In the genomic region with DNA sequence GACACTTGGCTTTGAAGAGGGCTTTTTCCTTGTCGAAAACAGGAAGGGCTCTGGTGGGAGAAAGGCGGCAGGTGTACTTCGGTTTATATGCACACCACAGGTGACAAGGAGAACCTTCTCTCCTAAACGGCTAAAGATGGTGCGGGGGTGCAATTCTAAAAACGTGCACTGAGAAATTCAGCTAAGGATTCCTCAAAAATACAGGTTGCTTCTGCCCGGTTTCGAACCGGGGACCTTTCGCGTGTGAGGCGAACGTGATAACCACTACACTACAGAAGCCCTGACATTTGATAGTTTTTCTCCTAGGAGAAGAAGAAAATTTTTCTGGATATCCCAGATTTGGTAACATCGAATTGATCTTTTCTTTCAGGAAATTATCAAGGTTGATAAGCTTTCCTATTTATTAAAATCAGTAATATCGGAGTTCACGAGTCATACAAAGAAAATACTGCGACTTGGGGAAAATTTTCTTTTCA, we compare ENCODE assay signal across 9 cellular contexts. TPM values are rescaled to one million over a fixed set of nuclear protein-coding genes. Genes with fewer than 3 reads are reported as not detected.
DNase-seq lines count a peak whose midpoint lies in the region; ATAC-seq and TF ChIP-seq lines count a peak whose summit lies in the region.
"Had no signal": no experiment of that assay in that cellular context is flagged by ENCODE, and none has a peak within 500 bp of the region (broad histone marks: within the 10 kb centered on the region; RNA-seq: fewer than 3 reads in every experiment).

No MANE protein-coding gene starts in this region.

- CTCF ChIA-PET in BJ (lab: Yijun Ruan, JAX) = interaction anchor here (0.6 to 1.6 kb wide), 2 partner anchors 33 to 79 kb away, joined by 3 read pairs; no protein-coding TSS in a partner anchor

- peaks cover 14% of the 10 kb centered on the region for H3K27me3 ChIP-seq in BJ (ENCODE audit: control insufficient read depth, insufficient read depth, low read length)

- DNase-seq in BJ (ENCODE audit: low read depth) (no peak), HK-2 (ENCODE audit: unreplicated experiment) (peak; percentile 76), SK-MEL-5 (ENCODE audit: low read depth, low spot score) (peak; percentile 79), epithelial cell of esophagus (ENCODE audit: low read depth) (peak; percentile 63)
- peak; percentile 15 to 28 for DNase-seq in stimulated activated CD4-positive, alpha-beta T cell treated with anti-CD3 and anti-CD28 coated beads, Interleukin-15, amount 100 ng/mL, for 48 hours (ENCODE audit: low read depth in 2 of 2)

- no peaks in the 10 kb centered on the region for H3K36me3 ChIP-seq in BJ (ENCODE audit: control insufficient read depth, insufficient read depth, low read length)
- H3K36me3 ChIP-seq: neutrophil had no signal

- TF ChIP-seq CTCF in BJ (IDR thresholded peaks at IDR 0.05; ENCODE audit: insufficient read depth, low read depth, low read length) (no peak), epithelial cell of esophagus (IDR thresholded peaks at IDR 0.05; ENCODE audit: insufficient read depth, low read depth, low read length, missing control alignments) (no peak)

- peak overlapping the region; percentile 33 for H3K4me3 ChIP-seq in BJ (ENCODE audit: low read depth, low read length)
- H3K4me3 ChIP-seq in epithelial cell of esophagus (ENCODE audit: low read length) = peak overlapping the region; percentile 63

- in situ Hi-C loops in SK-MEL-5 (cut with HindIII; ENCODE audit: low pct_unique_long_range_greater_than_20kb, low sequenced_read_pairs) = no loop called here

- POLR2A ChIA-PET in BJ (lab: Charles Lee) = no interaction called here

- ATAC-seq in HG03280 (IDR thresholded peaks at IDR 0.05; ENCODE audit: unreplicated experiment) (no peak), HG03378 (IDR thresholded peaks at IDR 0.05; ENCODE audit: unreplicated experiment) (no peak), HG03439 (IDR thresholded peaks at IDR 0.05; ENCODE audit: unreplicated experiment) (no peak)

RNA-seq across cellular contexts. Expression of a gene that starts 32.0 kb away (rescaled TPM):
- not detected in 2 replicates for polyA plus RNA-seq in BJ (2011; rRNA removed)
- polyA minus RNA-seq in BJ (2011; rRNA and poly(A)+ RNA removed) = not detected in 2 replicates
- total RNA-seq in SK-MEL-5 (2014; rRNA removed; shearing (Covaris generic)) = 0.05 TPM in 1 of 2 replicates, not detected in the other
- polyA plus RNA-seq in SK-MEL-5 (2015; cell fraction: cytosol; rRNA removed) = 0.43 TPM in 2 replicates
- 0.39 TPM in 1 of 2 replicates, not detected in the other for polyA plus RNA-seq in SK-MEL-5 (2015; cell fraction: nucleus; rRNA removed)

RNA-seq across cellular contexts. Expression of a gene that starts 32.6 kb away (rescaled TPM):
- 0.21 and 0.23 TPM in 2 replicates for polyA plus RNA-seq in BJ (2011; rRNA removed)
- polyA minus RNA-seq in BJ (2011; rRNA and poly(A)+ RNA removed) = 0.21 TPM in 1 of 2 replicates, not detected in the other
- 4.9 and 5.2 TPM in 2 replicates for total RNA-seq in SK-MEL-5 (2014; rRNA removed; shearing (Covaris generic))
- 8.9 and 14.3 TPM in 2 replicates for polyA plus RNA-seq in SK-MEL-5 (2015; cell fraction: cytosol; rRNA removed)
- polyA plus RNA-seq in SK-MEL-5 (2015; cell fraction: nucleus; rRNA removed) = 14.2 and 30.3 TPM in 2 replicates
